9 cellular contexts compared by ENCODE assay signal in genomic region chrX:115330498-115331138, GRCh38. TPM values are rescaled to one million over a fixed set of nuclear protein-coding genes. Genes with fewer than 3 reads are reported as not detected.
DNase-seq lines count a peak whose midpoint lies in the region; ATAC-seq, FAIRE-seq and TF ChIP-seq lines count a peak whose summit lies in the region.
"Had no signal": no experiment of that assay in that cellular context is flagged by ENCODE, and none has a peak within 500 bp of the region (broad histone marks: within the 10 kb centered on the region; RNA-seq: fewer than 3 reads in every experiment).

No MANE protein-coding gene starts in this region.

- no peak for ATAC-seq in stimulated activated naive CD8-positive, alpha-beta T cell treated with anti-CD3 and anti-CD28 coated beads, Interleukin-15, Interleukin-2, amounts not matched to agents 100 U/mL and 50 U/mL, for 24 hours

- DNase-seq in NCI-H2081 (lab: John Stamatoyannopoulos, UW) (peak; percentile 77), NCI-H2081 treated with DMSO at 0.1 percent for 48 hours (lab: John Stamatoyannopoulos, UW) (no peak), H54 (ENCODE audit: insufficient read length, low spot score) (peak; percentile 23), NCI-H2196 treated with DMSO at 0.1 percent for 48 hours (lab: John Stamatoyannopoulos, UW; ENCODE audit: unreplicated experiment) (peak; percentile 26), astrocyte of the spinal cord (ENCODE audit: low read depth, low spot score) (peak; percentile 70), immature natural killer cell (peak; percentile 37 to 49 (median 48)), mesenteric fat pad (ENCODE audit: low spot score) (no peak)
- peak; percentile 3 for DNase-seq in stimulated activated naive CD8-positive, alpha-beta T cell treated with anti-CD3 and anti-CD28 coated beads, Interleukin-15, Interleukin-2, amounts not matched to agents 100 U/mL and 50 U/mL, for 24 hours

- H3K9me3 Mint-ChIP-seq in immature natural killer cell, result no peaks in the 10 kb centered on the region
- H3K9me3 Mint-ChIP-seq: activated naive CD4-positive, alpha-beta T cell treated with anti-CD3 and anti-CD28 coated beads, Interleukin-2, amount 50 U/mL, for 24 hours had no signal

- FAIRE-seq in H54 (lab: Jason Lieb, UNC), result peak; percentile 45

- peaks cover 0 to 8% (median 3%) of the 10 kb centered on the region in 3 donors for H3K27me3 Mint-ChIP-seq in immature natural killer cell (ENCODE audit: low read depth in 3 of 3)

- no peak for TF ChIP-seq POLR2A in H54 (IDR thresholded peaks at IDR 0.05; ENCODE audit: low read depth, low read length)

- H3K27ac Mint-ChIP-seq in immature natural killer cell, result no peak overlapping the region
- H3K27ac Mint-ChIP-seq: activated naive CD4-positive, alpha-beta T cell treated with anti-CD3 and anti-CD28 coated beads, Interleukin-2, amount 50 U/mL, for 24 hours had no signal

- H3K4me3 Mint-ChIP-seq in immature natural killer cell, result peak overlapping the region in 1 of 5 donors; percentile 29
- H3K4me3 Mint-ChIP-seq: activated naive CD4-positive, alpha-beta T cell treated with anti-CD3 and anti-CD28 coated beads, Interleukin-2, amount 50 U/mL, for 24 hours had no signal

- peak overlapping the region; percentile 10 for H3K4me3 ChIP-seq in astrocyte of the spinal cord (ENCODE audit: low read depth, low read length)

- in situ Hi-C loops in astrocyte of the spinal cord (cut with HindIII; ENCODE audit: low sequenced_read_pairs), result no loop called here

- peaks cover 4 to 6% of the 10 kb centered on the region in 2 donors for H3K4me1 Mint-ChIP-seq in immature natural killer cell
- H3K4me1 Mint-ChIP-seq: activated naive CD4-positive, alpha-beta T cell treated with anti-CD3 and anti-CD28 coated beads, Interleukin-2, amount 50 U/mL, for 24 hours had no signal

- TF ChIP-seq CTCF in astrocyte of the spinal cord (IDR thresholded peaks at IDR 0.05; ENCODE audit: low read depth, low read length), result peak; percentile 90

- no peaks in the 10 kb centered on the region for H3K36me3 Mint-ChIP-seq in immature natural killer cell
- H3K36me3 Mint-ChIP-seq: activated naive CD4-positive, alpha-beta T cell treated with anti-CD3 and anti-CD28 coated beads, Interleukin-2, amount 50 U/mL, for 24 hours had no signal

RNA-seq across cellular contexts. Expression of gene LUZP4, which starts 41.1 kb away (rescaled TPM):
- polyA plus RNA-seq in immature natural killer cell, result not detected
- total RNA-seq in mesenteric fat pad, result not detected

Comparison
In these comparisons a context has a peak if more than half of its experiments do, and no peak if none do; other contexts are left out.
1. DNase-seq: peak in NCI-H2081 (2 of 2), H54 (single experiment), NCI-H2196 treated with DMSO at 0.1 percent for 48 hours (single experiment), astrocyte of the spinal cord (single experiment), immature natural killer cell (3 of 3) and stimulated activated naive CD8-positive, alpha-beta T cell treated with anti-CD3 and anti-CD28 coated beads, Interleukin-15, Interleukin-2, amounts not matched to agents 100 U/mL and 50 U/mL, for 24 hours (single experiment); none in NCI-H2081 treated with DMSO at 0.1 percent for 48 hours (single experiment) and mesenteric fat pad (single experiment).